In the genomic region with DNA sequence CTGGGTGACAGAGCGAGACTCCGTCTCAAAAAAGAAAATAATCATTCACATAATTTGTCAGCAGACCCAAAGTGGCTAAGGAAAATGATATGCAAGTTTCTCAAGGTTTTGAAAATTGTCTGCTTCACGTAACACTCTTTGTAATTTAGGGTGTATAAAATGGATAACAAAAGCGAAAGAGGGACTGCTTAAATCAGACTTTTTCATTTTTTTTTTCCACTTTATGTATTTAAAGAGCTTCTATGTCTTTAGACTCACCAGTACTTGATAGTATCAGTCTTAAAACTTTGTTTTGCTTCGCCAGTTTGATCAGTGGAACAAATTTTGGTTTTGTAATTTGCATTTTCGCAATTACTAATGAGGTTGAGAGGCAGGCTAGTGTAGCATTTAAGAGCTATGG, we compare ENCODE assay signal across 20 cellular contexts. TPM values are rescaled to one million over a fixed set of nuclear protein-coding genes. Genes with fewer than 3 reads are reported as not detected.
DNase-seq lines count a peak whose midpoint lies in the region; ATAC-seq and TF ChIP-seq lines count a peak whose summit lies in the region.
"Had no signal": no experiment of that assay in that cellular context is flagged by ENCODE, and none has a peak within 500 bp of the region (broad histone marks: within the 10 kb centered on the region; RNA-seq: fewer than 3 reads in every experiment).

No MANE protein-coding gene starts in this region.

- peaks cover 3% of the 10 kb centered on the region for H3K4me1 ChIP-seq in mucosa of descending colon (ENCODE audit: low read depth)

- TF ChIP-seq CTCF in GM13977 (IDR thresholded peaks at IDR 0.05; ENCODE audit: extremely low read depth, insufficient read depth, missing control alignments) (no peak), mucosa of descending colon (IDR thresholded peaks at IDR 0.05) (no peak)

- H3K9me3 ChIP-seq in mucosa of descending colon, result no peaks in the 10 kb centered on the region
- H3K9me3 ChIP-seq: right atrium auricular region had no signal

- H3K27me3 Mint-ChIP-seq in activated T-cell treated with anti-CD3 and anti-CD28 coated beads, Interleukin-2, amount 50 U/mL, for 24 hours, result peaks cover 9% of the 10 kb centered on the region
- H3K27me3 Mint-ChIP-seq in T-cell, result no peaks in the 10 kb centered on the region
- no peaks in the 10 kb centered on the region for H3K27me3 Mint-ChIP-seq in stimulated activated memory B cell treated with anti-CD40 and anti-IgM and Interleukin-4, amounts not matched to agents 10 μg/mL and 1 μg/mL and 100 μg/mL, for 72 hours

- peak overlapping the region; percentile 79 for H3K27ac Mint-ChIP-seq in activated T-cell treated with anti-CD3 and anti-CD28 coated beads, Interleukin-2, amount 50 U/mL, for 24 hours
- H3K27ac Mint-ChIP-seq in T-cell, result no peak overlapping the region
- H3K27ac Mint-ChIP-seq in stimulated activated memory B cell treated with anti-CD40 and anti-IgM and Interleukin-4, amounts not matched to agents 10 μg/mL and 1 μg/mL and 100 μg/mL, for 72 hours, result peak overlapping the region; percentile 67
- H3K27ac Mint-ChIP-seq: activated T-helper 1 cell treated with anti-CD3 and anti-CD28 coated beads, Interleukin-12 subunit alpha, Interleukin-12 subunit beta, Interleukin-2, Interleukin-4 antibody, amounts not matched to agents 30 ng/mL and 10 ng/mL and 1 ng/mL, durations not matched to agents 14 hours and 24 hours and 36 hours had no signal

- H3K4me1 Mint-ChIP-seq in activated T-cell treated with anti-CD3 and anti-CD28 coated beads, Interleukin-2, amount 50 U/mL, for 24 hours (ENCODE audit: low read depth), result peaks cover 78% of the 10 kb centered on the region
- H3K4me1 Mint-ChIP-seq in T-cell, result peaks cover 77 to 83% (median 80%) of the 10 kb centered on the region in 3 donors
- H3K4me1 Mint-ChIP-seq in stimulated activated memory B cell treated with anti-CD40 and anti-IgM and Interleukin-4, amounts not matched to agents 10 μg/mL and 1 μg/mL and 100 μg/mL, for 72 hours, result peaks cover 66% of the 10 kb centered on the region

- H3K36me3 Mint-ChIP-seq in activated T-cell treated with anti-CD3 and anti-CD28 coated beads, Interleukin-2, amount 50 U/mL, for 24 hours (ENCODE audit: low read depth), result peaks cover 18% of the 10 kb centered on the region
- no peaks in the 10 kb centered on the region for H3K36me3 Mint-ChIP-seq in T-cell
- no peaks in the 10 kb centered on the region for H3K36me3 Mint-ChIP-seq in stimulated activated memory B cell treated with anti-CD40 and anti-IgM and Interleukin-4, amounts not matched to agents 10 μg/mL and 1 μg/mL and 100 μg/mL, for 72 hours

- H3K4me3 ChIP-seq in mucosa of descending colon, result no peak overlapping the region
- H3K4me3 ChIP-seq: right atrium auricular region, upper lobe of left lung had no signal

- POLR2A ChIA-PET in T-cell (lab: Charles Lee), result interaction anchor here in 1 of 2 donors (0.7 to 1.2 kb wide), 2 partner anchors 29 to 580 kb away, joined by 3 read pairs; no protein-coding TSS in a partner anchor

- peak overlapping the region; percentile 43 for H3K4me3 Mint-ChIP-seq in activated T-cell treated with anti-CD3 and anti-CD28 coated beads, Interleukin-2, amount 50 U/mL, for 24 hours
- H3K4me3 Mint-ChIP-seq in T-cell, result peak overlapping the region; percentile 13 to 54 (median 36)
- no peak overlapping the region for H3K4me3 Mint-ChIP-seq in stimulated activated memory B cell treated with anti-CD40 and anti-IgM and Interleukin-4, amounts not matched to agents 10 μg/mL and 1 μg/mL and 100 μg/mL, for 72 hours
- H3K4me3 Mint-ChIP-seq: activated T-helper 1 cell treated with anti-CD3 and anti-CD28 coated beads, Interleukin-12 subunit alpha, Interleukin-12 subunit beta, Interleukin-2, Interleukin-4 antibody, amounts not matched to agents 30 ng/mL and 10 ng/mL and 1 ng/mL, durations not matched to agents 14 hours and 24 hours and 36 hours had no signal

- in situ Hi-C loops in GM13977 (cut with MboI; ENCODE audit: low pct_unique_long_range_greater_than_20kb, low sequenced_read_pairs, unreplicated experiment), result loop anchor here (10.0 kb wide), 1 partner anchor 245 kb away; no protein-coding TSS in a partner anchor

- ATAC-seq in T-cell (replicated peaks in 1 of 4) (no peak), mucosa of descending colon (no peak)
- ATAC-seq in stimulated activated memory B cell treated with anti-CD40 and anti-IgM and Interleukin-4, amounts not matched to agents 10 μg/mL and 1 μg/mL and 100 μg/mL, for 72 hours, result no peak
- ATAC-seq: left ventricle myocardium superior had no signal

- H3K36me3 ChIP-seq in mucosa of descending colon (ENCODE audit: low read depth), result no peaks in the 10 kb centered on the region
- H3K36me3 ChIP-seq: right atrium auricular region had no signal

- intact Hi-C loops in mucosa of descending colon (cut with DNase I, micrococcal nuclease), result loop anchor here (10.0 kb wide), 2 partner anchors 245 to 455 kb away; no protein-coding TSS in a partner anchor

- DNase-seq in activated T-cell treated with anti-CD3 and anti-CD28 coated beads, Interleukin-2, amount 50 U/mL, for 24 hours, result no peak
- DNase-seq in activated T-cell treated with anti-CD3 and anti-CD28 coated beads for 4 hours, result no peak
- DNase-seq in GM13977 (ENCODE audit: low spot score), result peak; percentile 19
- no peak for DNase-seq in T-cell
- DNase-seq in SIG-M5 treated with dmso at 0.1 percent for 504 hours (lab: John Stamatoyannopoulos, UW; ENCODE audit: unreplicated experiment), result no peak
- DNase-seq in mucosa of descending colon, result no peak
- no peak for DNase-seq in Kasumi-1 (lab: John Stamatoyannopoulos, UW)
- DNase-seq: effector CD4-positive, alpha-beta T cell; head of caudate nucleus; left ventricle myocardium superior; NCI-H1105; NCI-H524 treated with DMSO at 0.1 percent for 48 hours; occipital lobe; SIG-M5; stimulated activated naive CD4-positive, alpha-beta T cell; upper lobe of left lung had no signal

- CTCF ChIA-PET in T-cell (lab: Charles Lee), result interaction anchor here (0.6 to 1.6 kb wide), 2 partner anchors 27 to 242 kb away, joined by 5 read pairs; no protein-coding TSS in a partner anchor

- H3K9me3 Mint-ChIP-seq in activated T-cell treated with anti-CD3 and anti-CD28 coated beads, Interleukin-2, amount 50 U/mL, for 24 hours, result no peaks in the 10 kb centered on the region
- no peaks in the 10 kb centered on the region for H3K9me3 Mint-ChIP-seq in T-cell
- no peaks in the 10 kb centered on the region for H3K9me3 Mint-ChIP-seq in stimulated activated memory B cell treated with anti-CD40 and anti-IgM and Interleukin-4, amounts not matched to agents 10 μg/mL and 1 μg/mL and 100 μg/mL, for 72 hours
- H3K9me3 Mint-ChIP-seq: activated T-helper 1 cell treated with anti-CD3 and anti-CD28 coated beads, Interleukin-12 subunit alpha, Interleukin-12 subunit beta, Interleukin-2, Interleukin-4 antibody, amounts not matched to agents 30 ng/mL and 10 ng/mL and 1 ng/mL, durations not matched to agents 14 hours and 24 hours and 36 hours; T-helper 2 cell treated with Interferon-gamma antibody and Interleukin-4, amounts not matched to agents 5 μg/mL and 100 μg/mL, for 36 hours had no signal

RNA-seq across cellular contexts. Expression of a gene that starts 34.6 kb away (rescaled TPM):
- 10 to 100 TPM; 51.7 to 84.2 (median 62.7) TPM for total RNA-seq in T-cell
- 10 to 100 TPM; 72.1 to 88.9 (median 86.3) TPM for total RNA-seq in mucosa of descending colon

Comparison
In these comparisons a context has a peak if more than half of its experiments do, and no peak if none do; other contexts are left out.
1. H3K27ac Mint-ChIP-seq: peak in activated T-cell treated with anti-CD3 and anti-CD28 coated beads, Interleukin-2, amount 50 U/mL, for 24 hours (single experiment) and stimulated activated memory B cell treated with anti-CD40 and anti-IgM and Interleukin-4, amounts not matched to agents 10 μg/mL and 1 μg/mL and 100 μg/mL, for 72 hours (single experiment); none in T-cell (0 of 2).